In genomic region chr4:100258675-100259074, GRCh38 we compare ENCODE assay signal across 9 cellular contexts.
"Had no signal": no experiment of that assay in that cellular context is flagged by ENCODE, and none has a peak within 500 bp of the region (broad histone marks: within the 10 kb centered on the region; RNA-seq: fewer than 3 reads in every experiment).

No MANE protein-coding gene starts in this region.

- FAIRE-seq: H1, H54, HTR-8/SVneo, K562 had no signal

- H2AFZ ChIP-seq: GM23338 had no signal

- DNase-seq: H9, HCEC 1CT, IMR-90, KG1 had no signal

- H3K4me3 ChIP-seq: GM23338, K562 had no signal

- ATAC-seq: GM23338, K562 had no signal

- H3K4me2 ChIP-seq: GM23338 had no signal
